12 cellular contexts compared by ENCODE assay signal in genomic region chr22:30575859-30576258, GRCh38. TPM values are rescaled to one million over a fixed set of nuclear protein-coding genes. Genes with fewer than 3 reads are reported as not detected.
A peak's percentile ranks its signal among the peaks of the same experiment; 100 is the strongest.
DNase-seq lines count a peak whose midpoint lies in the region; ATAC-seq, FAIRE-seq and TF ChIP-seq lines count a peak whose summit lies in the region.
"Had no signal": no experiment of that assay in that cellular context is flagged by ENCODE, and none has a peak within 500 bp of the region (broad histone marks: within the 10 kb centered on the region; RNA-seq: fewer than 3 reads in every experiment).

No MANE protein-coding gene starts in this region.

- DNase-seq in H7 (peak; percentile 53), pancreas (peak in 5 of 6 donors; percentile 57 to 81 (median 71)), NCI-H82 treated with DMSO at 0.1 percent for 48 hours (lab: John Stamatoyannopoulos, UW; ENCODE audit: unreplicated experiment) (no peak), MV-4-11 (lab: John Stamatoyannopoulos, UW) (no peak)
- DNase-seq: activated CD8-positive, alpha-beta T cell treated with anti-CD3 and anti-CD28 coated beads for 36 hours; NCI-H1092; SJCRH30 had no signal

- no peaks in the 10 kb centered on the region for H3K9me3 ChIP-seq in pancreas
- H3K9me3 ChIP-seq: left ventricle myocardium inferior, neutrophil, SJCRH30 had no signal

- ATAC-seq in pancreas, result peak; percentile 32 to 39 (median 36)
- ATAC-seq in HG03196 (IDR thresholded peaks at IDR 0.05; ENCODE audit: unreplicated experiment), result no peak
- ATAC-seq: activated CD8-positive, alpha-beta T cell treated with anti-CD3 and anti-CD28 coated beads for 36 hours had no signal

- H3K27me3 ChIP-seq in H7 (ENCODE audit: control insufficient read depth, insufficient read depth, low read length) (no peaks in the 10 kb centered on the region), pancreas (no peaks in the 10 kb centered on the region)
- H3K27me3 ChIP-seq: SJCRH30 had no signal

- TF ChIP-seq CTCF in pancreas (IDR thresholded peaks at IDR 0.05), result no peak

- peaks cover 5 to 24% (median 20%) of the 10 kb centered on the region in 3 donors for H3K4me1 ChIP-seq in pancreas
- H3K4me1 ChIP-seq: SJCRH30 had no signal

- intact Hi-C loops in pancreas (cut with DNase I), result no loop called here

- H3K36me3 ChIP-seq in H7 (replicated peaks; ENCODE audit: control insufficient read depth, insufficient read depth, low read length) (peaks cover 29% of the 10 kb centered on the region), pancreas (peaks cover 2 to 47% (median 43%) of the 10 kb centered on the region in 3 donors)

- H3K4me3 ChIP-seq in H7 (ENCODE audit: insufficient read depth, low read depth, low read length), result no peak overlapping the region
- H3K4me3 ChIP-seq in pancreas, result no peak overlapping the region
- H3K4me3 ChIP-seq: left ventricle myocardium inferior, SJCRH30, smooth muscle cell had no signal

- no peak for FAIRE-seq in pancreas (lab: Jason Lieb, UNC)

- 31 to 41% methylated on average over 15 of the region's 15 CpGs for WGBS in pancreas, 2 donors

- H3K27ac ChIP-seq in cingulate gyrus (ENCODE audit: low read depth, low read length), result peak overlapping the region; percentile 98
- H3K27ac ChIP-seq in pancreas, result peak overlapping the region; percentile 38 to 86 (median 56)
- H3K27ac ChIP-seq: neutrophil, SJCRH30 had no signal

RNA-seq across cellular contexts. Expression of gene GAL3ST1, which starts 1.4 kb away (rescaled TPM):
- 8.4 and 11.9 TPM in 2 replicates for total RNA-seq in H7 (2014; rRNA removed; shearing (Covaris generic))
- total RNA-seq in pancreas, result 1 to 10 TPM; 2.2 to 6.6 (median 3.4) TPM
- polyA plus RNA-seq in pancreas, result 1 to 10 TPM; 8.1 to 8.5 TPM
- total RNA-seq: activated CD8-positive, alpha-beta T cell treated with anti-CD3 and anti-CD28 coated beads for 36 hours; SJCRH30; smooth muscle cell had no signal

RNA-seq across cellular contexts. Expression of gene PES1, which starts 15.9 kb away (rescaled TPM):
- 86.2 and 111 TPM in 2 replicates for total RNA-seq in H7 (2014; rRNA removed; shearing (Covaris generic))
- total RNA-seq in pancreas, result 10 to 100 TPM; 33.8 to 66.9 (median 36.7) TPM
- polyA plus RNA-seq in pancreas, result 10 to 100 TPM; 54.1 to 55.8 TPM

RNA-seq across cellular contexts. Expression of gene SEC14L6, which starts 29.3 kb away (rescaled TPM):
- total RNA-seq in H7 (2014; rRNA removed; shearing (Covaris generic)), result 0.17 and 0.55 TPM in 2 replicates
- 1 to 10 TPM in 5 of 6 donors, under 1 TPM in 1; 0.51 to 3.9 (median 2.3) TPM for total RNA-seq in pancreas
- polyA plus RNA-seq in pancreas, result 1 to 10 TPM; 3.0 to 6.0 TPM
- total RNA-seq: activated CD8-positive, alpha-beta T cell treated with anti-CD3 and anti-CD28 coated beads for 36 hours; left ventricle myocardium inferior; SJCRH30 had no signal
- polyA plus RNA-seq: smooth muscle cell had no signal

RNA-seq across cellular contexts. Expression of gene TCN2, which starts 31.1 kb away (rescaled TPM):
- total RNA-seq in H7 (2014; rRNA removed; shearing (Covaris generic)), result 35.6 and 40.3 TPM in 2 replicates
- total RNA-seq in pancreas, result 10 to 100 TPM in 1 of 6 donors, 1 to 10 TPM in 5; 3.6 to 10.0 (median 5.9) TPM
- polyA plus RNA-seq in pancreas, result 1 to 10 TPM; 5.4 to 6.8 TPM

RNA-seq across cellular contexts. Expression of gene SLC35E4, which starts 59.7 kb away (rescaled TPM):
- total RNA-seq in H7 (2014; rRNA removed; shearing (Covaris generic)), result 5.1 and 6.5 TPM in 2 replicates
- total RNA-seq in pancreas, result 1 to 10 TPM in 5 of 6 donors, under 1 TPM in 1; 0.90 to 1.7 (median 1.3) TPM
- polyA plus RNA-seq in pancreas, result 1 to 10 TPM; 1.0 to 1.1 TPM

Comparison
In these comparisons a context has a peak if more than half of its experiments do, and no peak if none do; other contexts are left out.
1. DNase-seq: peak in H7 (single experiment) and pancreas (5 of 6); none in NCI-H82 treated with DMSO at 0.1 percent for 48 hours (single experiment) and MV-4-11 (single experiment).